31 cellular contexts compared by ENCODE assay signal in the genomic region with DNA sequence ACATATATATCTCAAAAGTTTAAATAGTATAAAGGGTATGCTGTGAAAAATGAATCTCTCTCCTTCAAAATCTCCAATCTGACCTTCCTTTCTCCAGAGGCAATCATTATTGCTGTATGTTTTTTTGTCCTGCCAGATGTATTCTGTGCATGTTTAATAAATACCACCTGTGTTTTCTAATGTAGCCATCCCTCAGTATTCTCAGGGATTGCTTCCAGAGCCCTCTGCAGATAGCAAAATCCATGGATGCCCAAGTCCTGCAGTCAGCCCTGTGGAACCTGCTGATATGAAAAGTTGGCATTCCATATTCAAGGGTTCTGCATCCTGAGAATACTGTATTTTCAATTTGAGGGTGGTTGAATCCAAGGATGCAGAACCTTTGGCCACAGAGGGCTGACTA.
"Had no signal": no experiment of that assay in that cellular context is flagged by ENCODE, and none has a peak within 500 bp of the region (broad histone marks: within the 10 kb centered on the region; RNA-seq: fewer than 3 reads in every experiment).

No MANE protein-coding gene starts in this region.

- H3K27me3 Mint-ChIP-seq: IgD-negative memory B cell, T-helper 17 cell had no signal

- H3K36me3 Mint-ChIP-seq: IgD-negative memory B cell had no signal

- H3K27ac ChIP-seq: ascending aorta, body of pancreas, SK-N-MC had no signal

- H3K4me3 Mint-ChIP-seq: activated naive CD4-positive, alpha-beta T cell treated with anti-CD3 and anti-CD28 coated beads for 36 hours; IgD-negative memory B cell; T-helper 17 cell; WTC11 had no signal

- H3K9me3 Mint-ChIP-seq: activated naive CD4-positive, alpha-beta T cell treated with anti-CD3 and anti-CD28 coated beads for 36 hours; IgD-negative memory B cell; WTC11 had no signal

- H3K27me3 ChIP-seq: ascending aorta, body of pancreas had no signal

- H3K4me3 ChIP-seq: ascending aorta, body of pancreas, SK-N-MC had no signal

- DNase-seq: activated CD4-positive, alpha-beta T cell treated with anti-CD3 and anti-CD28 coated beads for 48 hours; activated CD4-positive, alpha-beta T cell treated with anti-CD3 and anti-CD28 coated beads, Interleukin-2, amount 50 U/mL, for 4 hours; activated CD4-positive, CD25-positive, alpha-beta regulatory T cell treated with anti-CD3 and anti-CD28 coated beads, Interleukin-2, amount 50 U/mL, for 72 hours; activated gamma-delta T cell; activated naive CD4-positive, alpha-beta T cell treated with anti-CD3 and anti-CD28 coated beads for 36 hours; amniotic stem cell; body of pancreas; central memory CD4-positive, alpha-beta T cell; KG1; MV-4-11; NCI-H1092 treated with DMSO at 0.1 percent for 48 hours; NCI-H1417 treated with DMSO at 0.1 percent for 48 hours; NCI-H1694; NCI-H2029; NCI-H2107; NCI-H2171 treated with DMSO at 0.1 percent for 48 hours; NCI-H345; NCI-H510A; NCI-H526 treated with DMSO at 0.1 percent for 48 hours; NCI-H82; NK-92 treated with Interleukin-12 subunit alpha and Interleukin-12 subunit beta, amount 100 ng/mL, for 24 hours; RPMI8226; SW 1271; T-helper 17 cell; T-helper 9 cell had no signal

- H3K9me3 ChIP-seq: ascending aorta, body of pancreas had no signal

- H3K36me3 ChIP-seq: ascending aorta had no signal

- H3K4me1 ChIP-seq: ascending aorta had no signal

- ATAC-seq: body of pancreas, Panc1, Right ventricle myocardium inferior, T-helper 17 cell, WTC11 had no signal

- H3K27ac Mint-ChIP-seq: activated naive CD4-positive, alpha-beta T cell treated with anti-CD3 and anti-CD28 coated beads for 36 hours; IgD-negative memory B cell; WTC11 had no signal
